Comparison of ENCODE assay signal across 1 cellular context in genomic region chr9:128493424-128493823, GRCh38.
TF ChIP-seq lines count a peak whose summit lies in the region.

No MANE protein-coding gene starts in this region.

TF ChIP-seq in endothelial cell of umbilical vein, 7 proteins besides CTCF, POLR2A, EP300 and RAD21 (continued from another document):
- TF ChIP-seq JUN (IDR thresholded peaks at IDR 0.05; ENCODE audit: borderline replicate concordance, insufficient read depth, insufficient read length, low read depth) (no peak), MAX (IDR thresholded peaks at IDR 0.05; ENCODE audit: insufficient read depth, insufficient read length) (no peak), MYC (IDR thresholded peaks at IDR 0.05; ENCODE audit: low read depth, low read length) (no peak)
